11 cellular contexts compared by ENCODE assay signal in genomic region chr3:44883999-44884431, GRCh38. TPM values are rescaled to one million over a fixed set of nuclear protein-coding genes. Genes with fewer than 3 reads are reported as not detected.
DNase-seq lines count a peak whose midpoint lies in the region; TF ChIP-seq lines count a peak whose summit lies in the region.
"Had no signal": no experiment of that assay in that cellular context is flagged by ENCODE, and none has a peak within 500 bp of the region (broad histone marks: within the 10 kb centered on the region; RNA-seq: fewer than 3 reads in every experiment).

No MANE protein-coding gene starts in this region.

- H2AFZ ChIP-seq in ACC112 (ENCODE audit: low read length, unreplicated experiment) = peak overlapping the region; percentile 58

- H3K36me3 ChIP-seq in ACC112 (ENCODE audit: insufficient read depth, low read length) = no peaks in the 10 kb centered on the region
- H3K36me3 ChIP-seq: WERI-Rb-1 had no signal

- peak; percentile 98 for DNase-seq in HS-5 (ENCODE audit: low read depth)
- DNase-seq in amniotic epithelial cell (ENCODE audit: low read depth) = peak; percentile 87
- peak; percentile 96 for DNase-seq in iris pigment epithelial cell (ENCODE audit: low read depth)
- no peak for DNase-seq in mesenteric fat pad (ENCODE audit: low spot score)
- DNase-seq in nephron progenitor cell = no peak
- DNase-seq in medulla oblongata (ENCODE audit: extremely low spot score) = no peak
- no peak for DNase-seq in NCI-H128 (lab: John Stamatoyannopoulos, UW; ENCODE audit: unreplicated experiment)
- DNase-seq: CD8-positive, alpha-beta T cell; NCI-H2171 treated with DMSO at 0.1 percent for 48 hours; WERI-Rb-1 had no signal

- 0 out of 2 replicates have a peak overlapping the region, but pooled peaks have one; percentile 16 for H3K4me3 ChIP-seq in ACC112 (ENCODE audit: low read depth, low read length)

- H3K27ac Mint-ChIP-seq in nephron progenitor cell = no peak overlapping the region
- H3K27ac Mint-ChIP-seq: CD8-positive, alpha-beta T cell had no signal

- no peaks in the 10 kb centered on the region for H3K36me3 Mint-ChIP-seq in nephron progenitor cell (ENCODE audit: low read depth)
- H3K36me3 Mint-ChIP-seq: CD8-positive, alpha-beta T cell had no signal

- peak overlapping the region; percentile 96 for H3K27ac ChIP-seq in ACC112 (ENCODE audit: low read depth, low read length)
- H3K27ac ChIP-seq: WERI-Rb-1 had no signal

- TF ChIP-seq CTCF in nephron progenitor cell (IDR thresholded peaks at IDR 0.05) = no peak

- no peaks in the 10 kb centered on the region for H3K79me2 ChIP-seq in ACC112 (ENCODE audit: control insufficient read depth, insufficient read depth, low read length, unreplicated experiment)

- H3K9me3 Mint-ChIP-seq in nephron progenitor cell = no peaks in the 10 kb centered on the region
- H3K9me3 Mint-ChIP-seq: CD8-positive, alpha-beta T cell had no signal

- H3K4me1 ChIP-seq in ACC112 (ENCODE audit: control insufficient read depth, insufficient read depth, low read length, unreplicated experiment) = peaks cover 50% of the 10 kb centered on the region

- H3K4me3 Mint-ChIP-seq in nephron progenitor cell = no peak overlapping the region
- H3K4me3 Mint-ChIP-seq: CD8-positive, alpha-beta T cell had no signal

- H3K4me1 Mint-ChIP-seq in nephron progenitor cell = no peaks in the 10 kb centered on the region

- H3K27me3 Mint-ChIP-seq in nephron progenitor cell (ENCODE audit: low read depth, poor library complexity) = peaks cover 7% of the 10 kb centered on the region

- H3K27me3 ChIP-seq in ACC112 (ENCODE audit: insufficient read depth, low read length) = no peaks in the 10 kb centered on the region

RNA-seq across cellular contexts. Expression of gene TGM4, which starts 9.6 kb away (rescaled TPM):
- total RNA-seq in mesenteric fat pad = not detected
- total RNA-seq: CD8-positive, alpha-beta T cell had no signal

RNA-seq across cellular contexts. Expression of gene TMEM42, which starts 22.3 kb away (rescaled TPM):
- 8.1 TPM for total RNA-seq in mesenteric fat pad

Comparison
In these comparisons a context has a peak if more than half of its experiments do, and no peak if none do; other contexts are left out.
1. DNase-seq: peak in HS-5 (single experiment), amniotic epithelial cell (single experiment) and iris pigment epithelial cell (single experiment); none in mesenteric fat pad (single experiment), nephron progenitor cell (single experiment), medulla oblongata (single experiment) and NCI-H128 (single experiment).